ENCODE assay signal across 13 cellular contexts in the genomic region with DNA sequence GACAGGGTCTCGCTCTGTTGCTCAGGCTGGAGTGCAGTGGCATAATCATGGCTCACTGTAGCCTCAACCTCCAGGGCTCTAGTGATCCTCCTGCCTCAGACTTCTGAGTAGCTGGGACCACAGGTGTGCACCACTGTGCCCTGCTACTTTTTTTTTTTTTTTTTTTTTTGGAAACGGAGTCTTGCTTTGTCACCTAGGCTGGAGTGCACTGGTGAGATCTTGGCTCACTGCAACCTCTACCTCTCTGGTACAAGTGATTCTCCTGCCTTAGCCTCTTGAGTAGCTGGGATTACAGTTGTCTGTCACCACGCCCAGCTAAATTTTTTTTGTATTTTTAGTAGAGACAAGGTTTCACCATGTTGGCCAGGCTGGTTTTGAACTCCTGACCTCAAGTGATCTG. TPM values are rescaled to one million over a fixed set of nuclear protein-coding genes. Genes with fewer than 3 reads are reported as not detected.
"Had no signal": no experiment of that assay in that cellular context is flagged by ENCODE, and none has a peak within 500 bp of the region (broad histone marks: within the 10 kb centered on the region; RNA-seq: fewer than 3 reads in every experiment).

No MANE protein-coding gene starts in this region.

RNA-seq across cellular contexts. Expression of a gene that starts 4.9 kb away (rescaled TPM):
- total RNA-seq: activated CD4-positive, alpha-beta T cell treated with anti-CD3 and anti-CD28 coated beads for 36 hours; activated CD4-positive, alpha-beta T cell treated with anti-CD3 and anti-CD28 coated beads, Interleukin-2, amount 10 ng/mL, durations not matched to agents 7 days and 5 days; activated CD8-positive, alpha-beta T cell treated with anti-CD3 and anti-CD28 coated beads, Interleukin-2, amount 10 ng/mL, durations not matched to agents 7 days and 5 days; activated naive CD8-positive, alpha-beta T cell treated with anti-CD3 and anti-CD28 coated beads, Interleukin-2, amount 10 ng/mL, durations not matched to agents 7 days and 5 days; activated T-helper 2 cell treated with anti-CD3 and anti-CD28 coated beads, Interferon-gamma antibody, Interleukin-2, Interleukin-4, amounts not matched to agents 10 μg/mL and 5 μg/mL and 100 μg/mL, durations not matched to agents 14 hours and 24 hours and 36 hours; ascending aorta; NCI-H460; Right ventricle myocardium inferior; SK-MEL-5; T-helper 17 cell; WTC11 had no signal

RNA-seq across cellular contexts. Expression of a gene that starts 13.7 kb away (rescaled TPM):
- total RNA-seq: activated CD4-positive, alpha-beta T cell treated with anti-CD3 and anti-CD28 coated beads for 36 hours; activated CD4-positive, alpha-beta T cell treated with anti-CD3 and anti-CD28 coated beads, Interleukin-2, amount 10 ng/mL, durations not matched to agents 7 days and 5 days; activated CD8-positive, alpha-beta T cell treated with anti-CD3 and anti-CD28 coated beads, Interleukin-2, amount 10 ng/mL, durations not matched to agents 7 days and 5 days; activated naive CD8-positive, alpha-beta T cell treated with anti-CD3 and anti-CD28 coated beads, Interleukin-2, amount 10 ng/mL, durations not matched to agents 7 days and 5 days; activated T-helper 2 cell treated with anti-CD3 and anti-CD28 coated beads, Interferon-gamma antibody, Interleukin-2, Interleukin-4, amounts not matched to agents 10 μg/mL and 5 μg/mL and 100 μg/mL, durations not matched to agents 14 hours and 24 hours and 36 hours; ascending aorta; Right ventricle myocardium inferior; RPMI7951; SK-MEL-5; T-helper 17 cell had no signal
- polyA plus RNA-seq: IgD-negative memory B cell had no signal
